ENCODE assay signal across 16 cellular contexts in the genomic region with DNA sequence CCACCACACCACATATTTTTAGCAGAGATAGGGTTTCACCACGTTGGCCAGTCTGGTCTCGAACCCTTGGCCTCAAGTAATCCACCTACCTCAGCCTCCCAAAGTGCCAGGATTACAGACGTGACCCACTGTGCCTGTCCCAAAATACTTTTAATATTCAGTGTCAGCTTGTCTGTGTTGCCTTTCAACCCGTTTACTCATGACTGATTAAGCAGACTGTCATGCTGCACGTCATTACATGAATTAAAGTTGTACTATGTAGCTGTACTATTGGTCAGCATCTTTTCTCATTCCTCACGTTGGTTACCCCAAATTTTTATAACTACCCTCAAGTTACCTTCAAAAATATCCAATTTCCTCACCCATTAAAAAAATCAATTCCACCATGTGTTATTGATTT. TPM values are rescaled to one million over a fixed set of nuclear protein-coding genes. Genes with fewer than 3 reads are reported as not detected.
DNase-seq lines count a peak whose midpoint lies in the region; ATAC-seq and TF ChIP-seq lines count a peak whose summit lies in the region.
"Had no signal": no experiment of that assay in that cellular context is flagged by ENCODE, and none has a peak within 500 bp of the region (broad histone marks: within the 10 kb centered on the region; RNA-seq: fewer than 3 reads in every experiment).

No MANE protein-coding gene starts in this region.

- no peak for ATAC-seq in HG03520 (IDR thresholded peaks at IDR 0.05; ENCODE audit: unreplicated experiment)
- ATAC-seq: A549; CD8-positive, alpha-beta T cell; HCT116 had no signal

- H3K4me1 Mint-ChIP-seq in osteocyte (ENCODE audit: unreplicated experiment) = no peaks in the 10 kb centered on the region
- H3K4me1 Mint-ChIP-seq: IgD-negative memory B cell had no signal

- peaks cover 25% of the 10 kb centered on the region for H3K27me3 Mint-ChIP-seq in osteocyte (ENCODE audit: unreplicated experiment)

- no peaks in the 10 kb centered on the region for H3K9me3 Mint-ChIP-seq in osteocyte (ENCODE audit: unreplicated experiment)

- no peak overlapping the region for H3K27ac Mint-ChIP-seq in osteocyte (ENCODE audit: unreplicated experiment)
- H3K27ac Mint-ChIP-seq: CD8-positive, alpha-beta T cell; IgD-negative memory B cell had no signal

- H3K4me3 Mint-ChIP-seq in osteocyte (ENCODE audit: unreplicated experiment) = no peak overlapping the region
- H3K4me3 Mint-ChIP-seq: CD8-positive, alpha-beta T cell; IgD-negative memory B cell had no signal

- DNase-seq in HPDE6-E6E7 (ENCODE audit: extremely low spot score) (peak; percentile 1), RWPE1 (ENCODE audit: low spot score) (peak; percentile 21), epithelial cell of prostate (ENCODE audit: low read depth, low spot score) (peak; percentile 10), amygdala (lab: John Stamatoyannopoulos, UW) (no peak), osteocyte (ENCODE audit: extremely low spot score, unreplicated experiment) (no peak)
- DNase-seq: BE2C; CD8-positive, alpha-beta T cell; COR-L47; DND-41; GF-D8 had no signal

- CTCF ChIA-PET in RWPE1 (lab: Yijun Ruan, JAX) = no interaction called here

- no peaks in the 10 kb centered on the region for H3K36me3 Mint-ChIP-seq in osteocyte (ENCODE audit: unreplicated experiment)
- H3K36me3 Mint-ChIP-seq: CD8-positive, alpha-beta T cell; IgD-negative memory B cell had no signal

- POLR2A ChIA-PET in RWPE1 (lab: Yijun Ruan, JAX; ENCODE audit: low non-redundant PET) = no interaction called here

- no peak overlapping the region for H3K27ac ChIP-seq in RWPE1
- H3K27ac ChIP-seq in epithelial cell of prostate = no peak overlapping the region
- H3K27ac ChIP-seq: A549, C4-2B had no signal

- no peak for TF ChIP-seq CTCF in RWPE1 (conservative IDR thresholded peaks at IDR 0.05; ENCODE audit: low read depth)
- TF ChIP-seq CTCF in osteocyte (IDR thresholded peaks at IDR 0.05) = no peak

RNA-seq across cellular contexts. Expression of a gene that starts 48.7 kb away (rescaled TPM):
- not detected in 2 replicates for total RNA-seq in osteocyte
- total RNA-seq: CD8-positive, alpha-beta T cell; H4 had no signal

Comparison
In these comparisons a context has a peak if more than half of its experiments do, and no peak if none do; other contexts are left out.
1. DNase-seq: peak in HPDE6-E6E7 (single experiment), RWPE1 (single experiment) and epithelial cell of prostate (single experiment); none in amygdala (0 of 56) and osteocyte (single experiment).